Comparison of ENCODE assay signal across 1 cellular context in genomic region chr10:101512741-101513140, GRCh38.
TF ChIP-seq lines count a peak whose summit lies in the region.

No MANE protein-coding gene starts in this region.

TF ChIP-seq in GM23338, 12 proteins besides CTCF, POLR2A, EP300 and RAD21 (continued from another document):
- TF ChIP-seq ZNF462 (CRISPR knock-in tag; IDR thresholded peaks at IDR 0.05) (no peak), ZNF331 (CRISPR knock-in tag; IDR thresholded peaks at IDR 0.05; ENCODE audit: low read depth) (no peak), EZH2phosphoT487 (IDR thresholded peaks at IDR 0.05; ENCODE audit: unreplicated experiment) (no peak)
